26 cellular contexts compared by ENCODE assay signal in the genomic region with DNA sequence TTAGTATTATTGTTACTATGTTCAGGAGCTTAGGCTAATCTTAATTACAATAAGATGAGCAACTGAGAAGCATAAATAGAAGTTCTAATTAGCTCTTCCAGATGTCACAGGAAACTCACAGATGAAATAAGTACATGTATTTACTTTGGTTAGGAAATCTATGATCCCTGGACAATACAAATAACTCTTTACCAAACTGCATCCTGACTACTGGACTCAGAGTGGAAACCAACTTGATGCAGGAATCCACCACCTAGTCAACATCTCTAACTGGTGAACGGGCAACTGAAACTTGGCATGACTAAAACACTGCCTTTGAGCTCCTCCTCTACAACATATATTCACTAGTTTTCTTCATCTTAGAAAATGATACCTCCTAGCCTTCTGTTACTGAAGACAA.
"Had no signal": no experiment of that assay in that cellular context is flagged by ENCODE, and none has a peak within 500 bp of the region (broad histone marks: within the 10 kb centered on the region; RNA-seq: fewer than 3 reads in every experiment).

No MANE protein-coding gene starts in this region.

- H3K4me1 ChIP-seq: left lung, lower lobe of right lung, pancreas, prostate gland, sigmoid colon, spleen, suprapubic skin, tibial artery, upper lobe of right lung, uterus had no signal

- H3K27ac ChIP-seq: left lung, lower lobe of right lung, pancreas, prostate gland, sigmoid colon, spleen, suprapubic skin, thoracic aorta, tibial artery, upper lobe of right lung, uterus had no signal

- DNase-seq: kidney glomerular epithelial cell; left cardiac atrium; left lung; lower lobe of right lung; mammary epithelial cell; mesenchymal stem cell; naive thymus-derived CD8-positive, alpha-beta T cell; nucleus accumbens; pancreas; posterior cingulate gyrus; retina; right cardiac atrium; sigmoid colon; small intestine; spleen; stimulated activated CD4-positive, alpha-beta T cell treated with anti-CD3 and anti-CD28 coated beads, Interleukin-4, amount 100 ng/mL, for 24 hours; stimulated activated naive CD4-positive, alpha-beta T cell; tibial artery; trophoblast cell; upper lobe of right lung; uterus had no signal

- H3K9me3 ChIP-seq: left lung, lower lobe of right lung, pancreas, prostate gland, sigmoid colon, suprapubic skin, thoracic aorta, tibial artery, upper lobe of right lung, uterus had no signal

- H3K36me3 ChIP-seq: left lung, lower lobe of right lung, pancreas, prostate gland, sigmoid colon, spleen, suprapubic skin, thoracic aorta, tibial artery, upper lobe of right lung, uterus had no signal

- FAIRE-seq: keratinocyte, pancreas, small intestine had no signal

- H3K4me3 ChIP-seq: left lung, lower lobe of right lung, pancreas, prostate gland, sigmoid colon, spleen, suprapubic skin, thoracic aorta, tibial artery, upper lobe of right lung, uterus had no signal

- ATAC-seq: left cardiac atrium; left lung; lower lobe of right lung; naive thymus-derived CD8-positive, alpha-beta T cell; pancreas; right cardiac atrium; stimulated activated effector memory CD8-positive, alpha-beta T cell treated with anti-CD3 and anti-CD28 coated beads, Interleukin-12 subunit alpha, Interleukin-12 subunit beta, amount 100 ng/mL, for 72 hours; upper lobe of right lung had no signal

- H3K27me3 ChIP-seq: left lung, pancreas, sigmoid colon, spleen, suprapubic skin, tibial artery, upper lobe of right lung, uterus had no signal
